13 cellular contexts compared by ENCODE assay signal in the genomic region with DNA sequence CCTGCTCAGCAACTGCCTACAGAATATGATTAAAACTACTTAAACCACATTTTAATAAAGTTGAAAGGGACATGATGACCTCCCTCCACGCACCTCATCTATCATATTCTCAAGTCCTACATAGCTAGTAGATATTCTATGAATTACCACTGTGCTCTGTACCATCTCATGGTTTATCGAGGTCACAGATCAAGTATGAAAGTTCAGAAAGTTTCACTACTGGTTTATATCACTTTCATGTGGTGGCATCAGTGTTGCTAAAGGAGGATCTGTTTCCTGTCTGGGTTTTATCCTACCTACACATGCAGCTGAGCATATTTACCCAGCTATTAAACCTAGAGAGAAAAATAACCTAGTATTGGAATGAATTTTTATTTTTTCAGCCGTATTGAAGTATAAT.
DNase-seq lines count a peak whose midpoint lies in the region; ATAC-seq and TF ChIP-seq lines count a peak whose summit lies in the region.
"Had no signal": no experiment of that assay in that cellular context is flagged by ENCODE, and none has a peak within 500 bp of the region (broad histone marks: within the 10 kb centered on the region; RNA-seq: fewer than 3 reads in every experiment).

No MANE protein-coding gene starts in this region.

- ATAC-seq in activated naive CD8-positive, alpha-beta T cell treated with anti-CD3 and anti-CD28 coated beads, Interleukin-2, amount 10 ng/mL, durations not matched to agents 7 days and 5 days (ENCODE audit: low read depth): peak; percentile 56
- ATAC-seq in HG02623 (IDR thresholded peaks at IDR 0.05; ENCODE audit: unreplicated experiment) (peak; percentile 89), HG03442 (IDR thresholded peaks at IDR 0.05; ENCODE audit: unreplicated experiment) (peak; percentile 99), right cardiac atrium (no peak)
- ATAC-seq in stimulated activated naive CD8-positive, alpha-beta T cell treated with anti-CD3 and anti-CD28 coated beads, Interleukin-15, amount 100 ng/mL, for 72 hours: peak; percentile 98

- no peak for DNase-seq in activated naive CD8-positive, alpha-beta T cell treated with anti-CD3 and anti-CD28 coated beads, Interleukin-2, amount 10 ng/mL, durations not matched to agents 7 days and 5 days
- no peak for DNase-seq in activated naive CD8-positive, alpha-beta T cell treated with anti-CD3 and anti-CD28 coated beads for 36 hours
- DNase-seq in stimulated activated naive CD8-positive, alpha-beta T cell treated with anti-CD3 and anti-CD28 coated beads, Interleukin-15, amount 100 ng/mL, for 72 hours: peak in 1 of 2 donors; percentile 1
- no peak for DNase-seq in NCI-H82 treated with DMSO at 0.1 percent for 48 hours (lab: John Stamatoyannopoulos, UW; ENCODE audit: unreplicated experiment)
- DNase-seq in right cardiac atrium: no peak
- no peak for DNase-seq in osteocyte (ENCODE audit: extremely low spot score, unreplicated experiment)
- DNase-seq: activated CD8-positive, alpha-beta memory T cell treated with anti-CD3 and anti-CD28 coated beads, Interleukin-2, amount 50 U/mL, for 48 hours; HCEC 1CT; naive B cell; NCI-H774; stomach had no signal

- WGBS in right cardiac atrium: 88% methylated on average over 3 of the region's 3 CpGs

- H3K27ac ChIP-seq in right cardiac atrium (ENCODE audit: low read length): no peak overlapping the region
- H3K27ac ChIP-seq: stomach had no signal

- H3K4me3 Mint-ChIP-seq in activated naive CD8-positive, alpha-beta T cell treated with anti-CD3 and anti-CD28 coated beads, Interleukin-2, amount 10 ng/mL, durations not matched to agents 7 days and 5 days: no peak overlapping the region
- no peak overlapping the region for H3K4me3 Mint-ChIP-seq in activated naive CD8-positive, alpha-beta T cell treated with anti-CD3 and anti-CD28 coated beads for 36 hours
- H3K4me3 Mint-ChIP-seq in stimulated activated naive CD8-positive, alpha-beta T cell treated with anti-CD3 and anti-CD28 coated beads, Interleukin-15, amount 100 ng/mL, for 72 hours: no peak overlapping the region
- H3K4me3 Mint-ChIP-seq in osteocyte (ENCODE audit: unreplicated experiment): no peak overlapping the region
- H3K4me3 Mint-ChIP-seq: naive B cell had no signal

- no peaks in the 10 kb centered on the region for H3K27me3 ChIP-seq in right cardiac atrium (ENCODE audit: control insufficient read depth, insufficient read depth)
- H3K27me3 ChIP-seq: stomach had no signal

- no peak for TF ChIP-seq CTCF in osteocyte (IDR thresholded peaks at IDR 0.05)

- H3K4me1 Mint-ChIP-seq in activated naive CD8-positive, alpha-beta T cell treated with anti-CD3 and anti-CD28 coated beads, Interleukin-2, amount 10 ng/mL, durations not matched to agents 7 days and 5 days: peaks cover 3% of the 10 kb centered on the region
- no peaks in the 10 kb centered on the region for H3K4me1 Mint-ChIP-seq in activated naive CD8-positive, alpha-beta T cell treated with anti-CD3 and anti-CD28 coated beads for 36 hours
- H3K4me1 Mint-ChIP-seq in stimulated activated naive CD8-positive, alpha-beta T cell treated with anti-CD3 and anti-CD28 coated beads, Interleukin-15, amount 100 ng/mL, for 72 hours: peaks cover 11% of the 10 kb centered on the region
- H3K4me1 Mint-ChIP-seq in osteocyte (ENCODE audit: unreplicated experiment): no peaks in the 10 kb centered on the region
- H3K4me1 Mint-ChIP-seq: naive B cell had no signal

- no peak overlapping the region for H3K4me3 ChIP-seq in right cardiac atrium (ENCODE audit: low read length)
- H3K4me3 ChIP-seq: stomach had no signal

- no peaks in the 10 kb centered on the region for H3K36me3 Mint-ChIP-seq in activated naive CD8-positive, alpha-beta T cell treated with anti-CD3 and anti-CD28 coated beads, Interleukin-2, amount 10 ng/mL, durations not matched to agents 7 days and 5 days
- no peaks in the 10 kb centered on the region for H3K36me3 Mint-ChIP-seq in activated naive CD8-positive, alpha-beta T cell treated with anti-CD3 and anti-CD28 coated beads for 36 hours
- H3K36me3 Mint-ChIP-seq in osteocyte (ENCODE audit: unreplicated experiment): no peaks in the 10 kb centered on the region
- H3K36me3 Mint-ChIP-seq: naive B cell had no signal

- H3K9me3 ChIP-seq in right cardiac atrium (ENCODE audit: control insufficient read depth, low read length): no peaks in the 10 kb centered on the region
- H3K9me3 ChIP-seq: stomach had no signal

- intact Hi-C loops in right cardiac atrium (cut with DNase I): no loop called here

- H3K4me1 ChIP-seq in right cardiac atrium (ENCODE audit: control insufficient read depth, insufficient read depth, low read length): no peaks in the 10 kb centered on the region
- H3K4me1 ChIP-seq: stomach had no signal

- no peak overlapping the region for H3K27ac Mint-ChIP-seq in activated naive CD8-positive, alpha-beta T cell treated with anti-CD3 and anti-CD28 coated beads, Interleukin-2, amount 10 ng/mL, durations not matched to agents 7 days and 5 days
- no peak overlapping the region for H3K27ac Mint-ChIP-seq in activated naive CD8-positive, alpha-beta T cell treated with anti-CD3 and anti-CD28 coated beads for 36 hours
- no peak overlapping the region for H3K27ac Mint-ChIP-seq in stimulated activated naive CD8-positive, alpha-beta T cell treated with anti-CD3 and anti-CD28 coated beads, Interleukin-15, amount 100 ng/mL, for 72 hours
- no peak overlapping the region for H3K27ac Mint-ChIP-seq in osteocyte (ENCODE audit: unreplicated experiment)

- POLR2A ChIA-PET in activated naive CD8-positive, alpha-beta T cell treated with anti-CD3 and anti-CD28 coated beads, Interleukin-2, amount 10 ng/mL, durations not matched to agents 7 days and 5 days (lab: Charles Lee): no interaction called here

- H3K27me3 Mint-ChIP-seq in activated naive CD8-positive, alpha-beta T cell treated with anti-CD3 and anti-CD28 coated beads, Interleukin-2, amount 10 ng/mL, durations not matched to agents 7 days and 5 days: peaks cover 2% of the 10 kb centered on the region
- peaks cover 10% of the 10 kb centered on the region for H3K27me3 Mint-ChIP-seq in activated naive CD8-positive, alpha-beta T cell treated with anti-CD3 and anti-CD28 coated beads for 36 hours
- no peaks in the 10 kb centered on the region for H3K27me3 Mint-ChIP-seq in stimulated activated naive CD8-positive, alpha-beta T cell treated with anti-CD3 and anti-CD28 coated beads, Interleukin-15, amount 100 ng/mL, for 72 hours
- no peaks in the 10 kb centered on the region for H3K27me3 Mint-ChIP-seq in osteocyte (ENCODE audit: unreplicated experiment)

- H3K9me3 Mint-ChIP-seq in activated naive CD8-positive, alpha-beta T cell treated with anti-CD3 and anti-CD28 coated beads, Interleukin-2, amount 10 ng/mL, durations not matched to agents 7 days and 5 days: no peaks in the 10 kb centered on the region
- H3K9me3 Mint-ChIP-seq in activated naive CD8-positive, alpha-beta T cell treated with anti-CD3 and anti-CD28 coated beads for 36 hours: peaks cover 3% of the 10 kb centered on the region
- no peaks in the 10 kb centered on the region for H3K9me3 Mint-ChIP-seq in stimulated activated naive CD8-positive, alpha-beta T cell treated with anti-CD3 and anti-CD28 coated beads, Interleukin-15, amount 100 ng/mL, for 72 hours
- no peaks in the 10 kb centered on the region for H3K9me3 Mint-ChIP-seq in osteocyte (ENCODE audit: unreplicated experiment)

Comparison
In these comparisons a context has a peak if more than half of its experiments do, and no peak if none do; other contexts are left out.
1. ATAC-seq: peak in activated naive CD8-positive, alpha-beta T cell treated with anti-CD3 and anti-CD28 coated beads, Interleukin-2, amount 10 ng/mL, durations not matched to agents 7 days and 5 days (single experiment), HG02623 (single experiment), HG03442 (single experiment) and stimulated activated naive CD8-positive, alpha-beta T cell treated with anti-CD3 and anti-CD28 coated beads, Interleukin-15, amount 100 ng/mL, for 72 hours (single experiment); none in right cardiac atrium (0 of 2).